ENCODE assay signal across 8 cellular contexts in genomic region chr21:45286671-45287437, GRCh38. TPM values are rescaled to one million over a fixed set of nuclear protein-coding genes. Genes with fewer than 3 reads are reported as not detected.
A peak's percentile ranks its signal among the peaks of the same experiment; 100 is the strongest.
DNase-seq lines count a peak whose midpoint lies in the region; ATAC-seq and TF ChIP-seq lines count a peak whose summit lies in the region.

No MANE protein-coding gene starts in this region.

- no TSS peak for BruUV-seq in OCI-LY7 (replicated peaks; lab: Mats Ljungman, UMichigan)

- H3K9me2 ChIP-seq in OCI-LY7 (ENCODE audit: insufficient read depth, low read length) = no peaks in the 10 kb centered on the region

- CTCF ChIA-PET in OCI-LY7 (lab: Charles Lee; ENCODE audit: unreplicated experiment) = interaction anchor here (0.6 kb wide), 1 partner anchor 527 kb away, joined by 3 read pairs; no protein-coding TSS in a partner anchor

- H3K9me3 Mint-ChIP-seq in neural crest cell = no peaks in the 10 kb centered on the region

- H3K79me2 ChIP-seq in OCI-LY7 (ENCODE audit: insufficient read depth, low read depth, low read length) = no peaks in the 10 kb centered on the region

- H3K27ac Mint-ChIP-seq in neural crest cell (ENCODE audit: unreplicated experiment) = no peak overlapping the region

- peaks cover 29% of the 10 kb centered on the region for H3K4me1 Mint-ChIP-seq in neural crest cell

- H3K9me3 ChIP-seq in OCI-LY7 (ENCODE audit: low read length) (no peaks in the 10 kb centered on the region), endocrine pancreas (ENCODE audit: control insufficient read depth, low read length) (no peaks in the 10 kb centered on the region)

- intact Hi-C loops in OCI-LY7 (cut with micrococcal nuclease; ENCODE audit: unreplicated experiment) = no loop called here

- H3K36me3 Mint-ChIP-seq in neural crest cell (ENCODE audit: low read depth) = peaks cover 5% of the 10 kb centered on the region

- H3K4me2 ChIP-seq in OCI-LY7 (ENCODE audit: low read length) = peak overlapping the region; percentile 67; the same call in 1 of the 2 replicates

- no peaks in the 10 kb centered on the region for H4K20me1 ChIP-seq in OCI-LY7 (ENCODE audit: insufficient read depth, low read length)

- H3K27ac ChIP-seq in C4-2B (peak overlapping the region; percentile 71; the same call in 1 of the 2 replicates), OCI-LY7 (ENCODE audit: low read depth, low read length, poor library complexity, severe bottlenecking) (no peak overlapping the region)

- no peak for DNase-seq in OCI-LY7 (ENCODE audit: low spot score)
- peak; percentile 49 for DNase-seq in neural crest cell (ENCODE audit: low read depth, low spot score)
- DNase-seq in GM19240 (ENCODE audit: insufficient read length, low spot score) = no peak

- no peaks in the 10 kb centered on the region for H3K27me3 ChIP-seq in endocrine pancreas (ENCODE audit: control insufficient read depth, insufficient read depth, low read length)

- POLR2A ChIA-PET in OCI-LY7 (lab: Charles Lee) = no interaction called here

- H3K4me1 ChIP-seq in OCI-LY7 (ENCODE audit: insufficient read depth, low read length, poor library complexity, severe bottlenecking) (no peaks in the 10 kb centered on the region), endocrine pancreas (ENCODE audit: control insufficient read depth, insufficient read depth, low read length) (no peaks in the 10 kb centered on the region)

- H2AFZ ChIP-seq in OCI-LY7 (ENCODE audit: low read length) = no peak overlapping the region

- no peaks in the 10 kb centered on the region for H3K27me3 Mint-ChIP-seq in neural crest cell (ENCODE audit: low read depth)

- H3K9ac ChIP-seq in endocrine pancreas (ENCODE audit: control insufficient read depth, insufficient read depth, low read length) = peak overlapping the region; percentile 65

- H3K4me3 ChIP-seq in OCI-LY7 (ENCODE audit: low read depth, low read length, poor library complexity, severe bottlenecking) (peak overlapping the region; percentile 93), endocrine pancreas (ENCODE audit: control insufficient read depth, insufficient read depth, low read length) (peak overlapping the region; percentile 15)

- no peak for TF ChIP-seq CTCF in C4-2B (conservative IDR thresholded peaks at IDR 0.05)
- no peak for TF ChIP-seq CTCF in OCI-LY7 (conservative IDR thresholded peaks at IDR 0.05; ENCODE audit: low read length)
- no peak for TF ChIP-seq CTCF in neural crest cell (conservative IDR thresholded peaks at IDR 0.05)

- peaks cover 18% of the 10 kb centered on the region; the same call in 1 of the 2 replicates for H3K36me3 ChIP-seq in OCI-LY7 (ENCODE audit: insufficient read depth, low read length)
- no peaks in the 10 kb centered on the region for H3K36me3 ChIP-seq in endocrine pancreas (ENCODE audit: control insufficient read depth, insufficient read depth, low read length)

- H3K4me3 Mint-ChIP-seq in neural crest cell = peak overlapping the region; percentile 84

- ATAC-seq in GM19397 (IDR thresholded peaks at IDR 0.05; ENCODE audit: unreplicated experiment) (no peak), GM18873 (IDR thresholded peaks at IDR 0.05; ENCODE audit: low FRiP score, unreplicated experiment) (no peak), HG02623 (IDR thresholded peaks at IDR 0.05; ENCODE audit: unreplicated experiment) (no peak)

RNA-seq across cellular contexts. Expression of gene POFUT2, which starts 0.8 kb away (rescaled TPM):
- 14.4 and 20.5 TPM in 2 replicates for total RNA-seq in OCI-LY7 (2014; rRNA removed; shearing (Covaris generic))
- total RNA-seq in OCI-LY7 (2022) = 17.0 and 20.4 TPM in 2 replicates
- 35.4 and 39.5 TPM in 2 replicates for total RNA-seq in neural crest cell
